ENCODE assay signal across 9 cellular contexts in the genomic region with DNA sequence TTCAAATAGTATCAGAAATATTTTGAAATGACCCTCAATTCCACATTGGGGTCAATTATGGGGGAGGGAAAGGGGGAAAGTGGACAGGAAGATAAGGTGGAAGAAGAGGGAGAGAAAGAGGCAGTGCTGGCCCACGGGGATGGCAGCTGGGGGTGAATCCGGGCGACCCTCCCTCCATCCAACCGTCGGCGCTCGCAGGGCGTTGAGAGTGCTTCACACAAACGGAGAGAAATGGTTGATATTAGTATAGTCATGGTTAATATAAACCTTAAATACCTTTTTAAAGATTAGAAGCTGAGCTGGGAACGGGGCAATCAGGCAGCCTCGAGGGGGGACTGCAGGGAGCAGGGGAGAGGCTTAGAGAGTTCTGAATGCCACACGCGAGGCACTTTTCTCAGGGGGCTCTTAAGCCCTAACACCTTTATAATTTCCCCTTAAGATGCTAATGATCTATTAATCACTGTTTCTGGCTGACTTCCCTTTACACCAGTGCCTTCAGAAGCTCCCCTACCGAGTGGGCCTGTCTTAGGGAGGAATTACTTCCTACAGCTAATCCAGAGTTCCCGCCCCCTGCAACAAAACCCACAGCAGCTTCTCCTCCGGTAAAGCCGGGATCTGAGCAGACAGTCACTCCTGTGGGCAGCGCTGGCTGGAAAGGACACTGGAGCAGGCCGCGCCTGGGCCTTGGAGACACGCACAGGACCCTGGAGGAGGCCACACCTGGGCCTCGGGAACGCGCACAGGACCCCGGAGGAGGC. TPM values are rescaled to one million over a fixed set of nuclear protein-coding genes. Genes with fewer than 3 reads are reported as not detected.
DNase-seq lines count a peak whose midpoint lies in the region; ATAC-seq and TF ChIP-seq lines count a peak whose summit lies in the region.
"Had no signal": no experiment of that assay in that cellular context is flagged by ENCODE, and none has a peak within 500 bp of the region (broad histone marks: within the 10 kb centered on the region; RNA-seq: fewer than 3 reads in every experiment).

No MANE protein-coding gene starts in this region.

- no peaks in the 10 kb centered on the region for H3K79me2 ChIP-seq in smooth muscle cell (ENCODE audit: low read depth)

- H4K20me1 ChIP-seq in smooth muscle cell (ENCODE audit: low read depth): no peaks in the 10 kb centered on the region

- peak overlapping the region; percentile 62 for H2AFZ ChIP-seq in smooth muscle cell (ENCODE audit: low read depth)

- 64% methylated on average over 25 of the region's 25 CpGs for WGBS in smooth muscle cell (ENCODE audit: low lambda C conversion rate)

- peak; percentile 84 for DNase-seq in H7
- DNase-seq in NT2/D1 (ENCODE audit: low read depth, low spot score): no peak
- peak; percentile 67 for DNase-seq in iPS-NIHi7 (ENCODE audit: extremely low spot score)
- DNase-seq in smooth muscle cell (lab: John Stamatoyannopoulos, UW; ENCODE audit: unreplicated experiment): no peak
- DNase-seq in RWPE1 (ENCODE audit: low spot score): no peak
- DNase-seq: activated T-cell treated with anti-CD3 and anti-CD28 coated beads, Interleukin-2, amount 50 U/mL, for 48 hours; Calu3 had no signal

- H3K27ac ChIP-seq in smooth muscle cell (ENCODE audit: low read depth): no peak overlapping the region
- H3K27ac ChIP-seq in RWPE1: no peak overlapping the region

- ATAC-seq in HG03159 (IDR thresholded peaks at IDR 0.05; ENCODE audit: unreplicated experiment) (no peak), HG03457 (IDR thresholded peaks at IDR 0.05; ENCODE audit: unreplicated experiment) (no peak)

- H3K4me2 ChIP-seq in smooth muscle cell: peak overlapping the region; percentile 30

- H3K36me3 ChIP-seq in H7 (replicated peaks; ENCODE audit: control insufficient read depth, insufficient read depth, low read length) (no peaks in the 10 kb centered on the region), NT2/D1 (ENCODE audit: insufficient read depth, insufficient read length, low read length) (no peaks in the 10 kb centered on the region), smooth muscle cell (ENCODE audit: low read depth) (no peaks in the 10 kb centered on the region)

- CTCF ChIA-PET in RWPE1 (lab: Yijun Ruan, JAX): no interaction called here

- H3K9ac ChIP-seq in NT2/D1 (ENCODE audit: insufficient read length, low read depth): peak overlapping the region; percentile 44
- H3K9ac ChIP-seq in smooth muscle cell (ENCODE audit: low read depth): no peak overlapping the region

- TF ChIP-seq CTCF in smooth muscle cell (IDR thresholded peaks at IDR 0.05; ENCODE audit: borderline replicate concordance, insufficient read depth, poor library complexity, severe bottlenecking): no peak
- TF ChIP-seq CTCF in RWPE1 (conservative IDR thresholded peaks at IDR 0.05; ENCODE audit: low read depth): no peak

- POLR2A ChIA-PET in RWPE1 (lab: Yijun Ruan, JAX; ENCODE audit: low non-redundant PET): no interaction called here

- H3K27me3 ChIP-seq in H7 (ENCODE audit: control insufficient read depth, insufficient read depth, low read length) (no peaks in the 10 kb centered on the region), NT2/D1 (ENCODE audit: insufficient read depth, insufficient read length) (no peaks in the 10 kb centered on the region), smooth muscle cell (ENCODE audit: low read depth) (no peaks in the 10 kb centered on the region)

- peaks cover 14% of the 10 kb centered on the region for H3K4me1 ChIP-seq in NT2/D1 (ENCODE audit: insufficient read depth, insufficient read length)
- H3K4me1 ChIP-seq in smooth muscle cell (ENCODE audit: low read depth): peaks cover 16% of the 10 kb centered on the region

- no peaks in the 10 kb centered on the region for H3F3A ChIP-seq in smooth muscle cell (ENCODE audit: low read depth)

- H3K9me3 ChIP-seq in NT2/D1 (ENCODE audit: insufficient read depth, low read length): no peaks in the 10 kb centered on the region
- H3K9me3 ChIP-seq in smooth muscle cell (replicated peaks; ENCODE audit: low read depth): no peaks in the 10 kb centered on the region

- no peak overlapping the region for H3K4me3 ChIP-seq in H7 (ENCODE audit: insufficient read depth, low read depth, low read length)
- H3K4me3 ChIP-seq in NT2/D1 (ENCODE audit: insufficient read length, low read depth): no peak overlapping the region
- H3K4me3 ChIP-seq in smooth muscle cell: no peak overlapping the region

RNA-seq across cellular contexts. Expression of gene PRKAG2, which starts 39.5 kb away (rescaled TPM):
- 5.8 and 6.0 TPM in 2 replicates for total RNA-seq in H7 (2014; rRNA removed; shearing (Covaris generic))
- total RNA-seq in smooth muscle cell: 3.5 and 3.6 TPM in 2 replicates
- 3.9 and 9.1 TPM in 2 replicates for polyA plus RNA-seq in smooth muscle cell

Comparison
In these comparisons a context has a peak if more than half of its experiments do, and no peak if none do; other contexts are left out.
1. DNase-seq: peak in H7 (single experiment) and iPS-NIHi7 (single experiment); none in NT2/D1 (single experiment), smooth muscle cell (single experiment) and RWPE1 (single experiment).